8 cellular contexts compared by ENCODE assay signal in the genomic region with DNA sequence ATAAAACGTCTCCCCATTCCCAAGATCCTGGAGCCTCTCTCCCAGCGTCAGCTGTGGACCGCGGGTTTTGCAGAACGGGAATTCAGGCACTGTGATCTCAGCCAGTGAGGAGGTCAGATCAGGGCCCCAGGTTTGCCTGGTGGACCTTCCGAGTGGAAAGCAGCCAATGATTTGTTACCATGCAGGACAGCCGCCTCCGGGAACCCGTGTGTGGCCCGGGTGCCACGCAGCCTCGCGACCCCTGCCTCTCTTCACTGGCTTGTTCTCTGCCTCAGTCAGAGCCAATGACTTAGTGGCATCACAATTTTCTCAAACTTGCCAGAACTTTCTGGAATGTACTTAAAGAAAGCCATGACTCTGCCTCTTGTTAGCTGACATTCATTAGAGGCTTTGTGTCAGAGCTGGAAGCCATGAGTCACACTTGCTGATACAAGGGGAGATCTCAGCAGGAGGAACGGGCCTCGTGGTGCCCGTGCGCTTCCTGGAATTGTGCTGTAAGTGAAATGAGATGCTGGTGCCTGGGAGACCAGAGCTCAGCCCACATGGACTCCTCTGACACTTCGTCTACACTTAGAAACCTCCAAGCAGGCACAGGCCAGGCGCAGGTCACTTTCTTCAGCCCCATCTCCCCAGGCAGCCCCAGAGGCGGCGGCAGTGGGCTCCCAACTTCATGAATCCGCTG.
DNase-seq lines count a peak whose midpoint lies in the region; ATAC-seq and TF ChIP-seq lines count a peak whose summit lies in the region.

No MANE protein-coding gene starts in this region.

- no peaks in the 10 kb centered on the region for H3K36me3 ChIP-seq in BJ (ENCODE audit: control insufficient read depth, insufficient read depth, low read length)
- no peaks in the 10 kb centered on the region for H3K36me3 ChIP-seq in muscle layer of duodenum (ENCODE audit: control insufficient read depth in 1 of 2, insufficient read depth in 2 of 2, low read length in 2 of 2)

- H3K27me3 ChIP-seq in BJ (ENCODE audit: control insufficient read depth, insufficient read depth, low read length) (no peaks in the 10 kb centered on the region), muscle layer of duodenum (ENCODE audit: low read depth, low read length) (no peaks in the 10 kb centered on the region)

- POLR2A ChIA-PET in BJ (lab: Charles Lee) = no interaction called here

- peak overlapping the region; percentile 73 for H3K27ac ChIP-seq in muscle layer of duodenum (ENCODE audit: low read length)

- no peaks in the 10 kb centered on the region for H3K9me3 ChIP-seq in muscle layer of duodenum (ENCODE audit: control insufficient read depth in 1 of 2, low read length in 2 of 2)

- no peak for ATAC-seq in HG02884 (IDR thresholded peaks at IDR 0.05; ENCODE audit: unreplicated experiment)
- no peak for ATAC-seq in HG03354 (IDR thresholded peaks at IDR 0.05; ENCODE audit: poor library complexity, severe bottlenecking, unreplicated experiment)

- DNase-seq in BJ (ENCODE audit: low read depth) (peak; percentile 84), HuH-7.5 (ENCODE audit: low spot score) (peak; percentile 38), dedifferentiated amniotic fluid mesenchymal stem cell (ENCODE audit: extremely low spot score) (peak; percentile 91), NCI-H524 treated with DMSO at 0.1 percent for 48 hours (lab: John Stamatoyannopoulos, UW) (no peak), HUDEP-2 (lab: John Stamatoyannopoulos, UW; ENCODE audit: unreplicated experiment in 76 of 76) (no peak)

- TF ChIP-seq CTCF in BJ (IDR thresholded peaks at IDR 0.05; ENCODE audit: insufficient read depth, low read depth, low read length) = no peak

- CTCF ChIA-PET in BJ (lab: Yijun Ruan, JAX) = no interaction called here

- no peak overlapping the region for H3K4me3 ChIP-seq in BJ (ENCODE audit: low read depth, low read length)
- H3K4me3 ChIP-seq in muscle layer of duodenum (ENCODE audit: low read depth in 1 of 2, low read length in 2 of 2) = no peak overlapping the region

- peaks cover 0 to 3% of the 10 kb centered on the region in 2 donors for H3K4me1 ChIP-seq in muscle layer of duodenum (ENCODE audit: control insufficient read depth in 1 of 2, insufficient read depth in 2 of 2, low read length in 2 of 2)

Comparison
In these comparisons a context has a peak if more than half of its experiments do, and no peak if none do; other contexts are left out.
1. DNase-seq: peak in BJ (single experiment), HuH-7.5 (single experiment) and dedifferentiated amniotic fluid mesenchymal stem cell (single experiment); none in NCI-H524 treated with DMSO at 0.1 percent for 48 hours (single experiment) and HUDEP-2 (0 of 76).